Comparison of ENCODE assay signal across 9 cellular contexts in the genomic region with DNA sequence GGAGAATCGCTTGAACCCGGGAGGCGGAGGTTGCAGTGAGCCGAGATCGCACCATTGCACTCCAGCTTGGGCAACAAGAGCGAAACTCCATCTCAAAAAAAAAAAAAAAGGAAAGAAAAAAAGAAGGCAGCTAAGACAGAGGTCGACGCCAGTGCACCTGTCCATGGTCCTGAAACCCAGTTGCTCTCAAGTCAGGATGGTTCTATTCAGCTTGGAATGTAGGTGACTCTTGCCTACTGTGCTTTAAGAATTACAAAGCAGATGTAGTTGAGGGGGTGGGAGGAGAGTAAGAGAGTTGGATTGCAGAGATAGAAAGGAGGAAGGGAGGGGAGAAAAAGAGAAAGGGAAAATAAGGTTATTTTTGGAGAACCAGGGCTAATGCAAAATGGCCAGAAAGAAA. TPM values are rescaled to one million over a fixed set of nuclear protein-coding genes. Genes with fewer than 3 reads are reported as not detected.
A peak's percentile ranks its signal among the peaks of the same experiment; 100 is the strongest.
DNase-seq lines count a peak whose midpoint lies in the region; ATAC-seq and TF ChIP-seq lines count a peak whose summit lies in the region.
"Had no signal": no experiment of that assay in that cellular context is flagged by ENCODE, and none has a peak within 500 bp of the region (broad histone marks: within the 10 kb centered on the region; RNA-seq: fewer than 3 reads in every experiment).

No MANE protein-coding gene starts in this region.

- no peaks in the 10 kb centered on the region for H3K27me3 ChIP-seq in MM.1S (replicated peaks; ENCODE audit: insufficient read depth, low read length)
- H3K27me3 ChIP-seq in adrenal gland: no peaks in the 10 kb centered on the region

- H2AFZ ChIP-seq in MM.1S (ENCODE audit: low read length): no peak overlapping the region

- no peaks in the 10 kb centered on the region for H3K9me2 ChIP-seq in MM.1S (replicated peaks; ENCODE audit: insufficient read depth, low read length)

- no peaks in the 10 kb centered on the region for H3K9me3 Mint-ChIP-seq in mesothelial cell of epicardium
- H3K9me3 Mint-ChIP-seq in chondrocyte (ENCODE audit: low read depth): peaks cover 4% of the 10 kb centered on the region

- no peaks in the 10 kb centered on the region for H3K9me3 ChIP-seq in MM.1S (replicated peaks; ENCODE audit: insufficient read depth, low read length)
- no peaks in the 10 kb centered on the region for H3K9me3 ChIP-seq in adrenal gland (replicated peaks in 1 of 3)

- H3K4me3 ChIP-seq in MM.1S (ENCODE audit: low read length): no peak overlapping the region
- no peak overlapping the region for H3K4me3 ChIP-seq in adrenal gland
- H3K4me3 ChIP-seq: skin epidermis had no signal

- no peaks in the 10 kb centered on the region for H3K79me2 ChIP-seq in MM.1S (ENCODE audit: low read length)

- intact Hi-C loops in adrenal gland (cut with DNase I): no loop called here
- intact Hi-C loops in sciatic nerve (cut with DNase I): no loop called here

- ATAC-seq in sciatic nerve (no peak), GM18858 (IDR thresholded peaks at IDR 0.05; ENCODE audit: unreplicated experiment) (no peak)

- no peak overlapping the region for H3K4me2 ChIP-seq in MM.1S (ENCODE audit: low read depth, low read length)

- H3K36me3 ChIP-seq in MM.1S (replicated peaks; ENCODE audit: insufficient read depth, low read length) (no peaks in the 10 kb centered on the region), adrenal gland (replicated peaks in 1 of 2) (no peaks in the 10 kb centered on the region)

- no peak overlapping the region for H3K9ac ChIP-seq in MM.1S (ENCODE audit: low read length)

- H3K36me3 Mint-ChIP-seq in mesothelial cell of epicardium: no peaks in the 10 kb centered on the region
- H3K36me3 Mint-ChIP-seq in chondrocyte (ENCODE audit: low read depth): no peaks in the 10 kb centered on the region

- H3K4me1 Mint-ChIP-seq in mesothelial cell of epicardium (no peaks in the 10 kb centered on the region), chondrocyte (ENCODE audit: low read depth) (no peaks in the 10 kb centered on the region)

- DNase-seq in GM03348 (ENCODE audit: low spot score) (peak; percentile 69), MM.1S (peak; percentile 38), adrenal gland (peak in 5 of 7 donors; percentile 18 to 58 (median 35)), mesothelial cell of epicardium (ENCODE audit: low spot score in 2 of 2, unreplicated experiment in 2 of 2) (peak; percentile 58 to 78), sciatic nerve (ENCODE audit: low spot score) (no peak), chondrocyte (ENCODE audit: low spot score) (no peak), midbrain (lab: John Stamatoyannopoulos, UW) (no peak)

- no peaks in the 10 kb centered on the region for H3K4me1 ChIP-seq in MM.1S (ENCODE audit: low read length)
- no peaks in the 10 kb centered on the region for H3K4me1 ChIP-seq in adrenal gland (replicated peaks in 1 of 2)

- no peak overlapping the region for H3K4me3 Mint-ChIP-seq in mesothelial cell of epicardium
- H3K4me3 Mint-ChIP-seq in chondrocyte (ENCODE audit: unreplicated experiment): no peak overlapping the region

- H3K27ac Mint-ChIP-seq in mesothelial cell of epicardium (no peak overlapping the region), chondrocyte (ENCODE audit: unreplicated experiment) (no peak overlapping the region)

- H3K27me3 Mint-ChIP-seq in mesothelial cell of epicardium (ENCODE audit: low read depth) (peaks cover 13% of the 10 kb centered on the region), chondrocyte (ENCODE audit: low read depth) (peaks cover 4% of the 10 kb centered on the region)

- TF ChIP-seq CTCF in MM.1S (IDR thresholded peaks at IDR 0.05; ENCODE audit: low read length): no peak
- no peak for TF ChIP-seq CTCF in adrenal gland (IDR thresholded peaks at IDR 0.05)
- no peak for TF ChIP-seq CTCF in mesothelial cell of epicardium (IDR thresholded peaks at IDR 0.05; ENCODE audit: unreplicated experiment)
- no peak for TF ChIP-seq CTCF in chondrocyte (IDR thresholded peaks at IDR 0.05)

- TF ChIP-seq POLR2A in adrenal gland (IDR thresholded peaks at IDR 0.05): no peak

- no peaks in the 10 kb centered on the region for H4K20me1 ChIP-seq in MM.1S (ENCODE audit: insufficient read depth, low read length)

- H3K27ac ChIP-seq in MM.1S (ENCODE audit: low read length) (no peak overlapping the region), adrenal gland (no peak overlapping the region)
- H3K27ac ChIP-seq: skin epidermis had no signal

- WGBS in adrenal gland, 4 donors: 24 to 36% (median 32%) methylated on average over 4 to 8 of the region's 8 CpGs

- H3F3A ChIP-seq in MM.1S (ENCODE audit: insufficient read depth, low read length): no peaks in the 10 kb centered on the region

RNA-seq across cellular contexts. Expression of a gene that starts 18.7 kb away (rescaled TPM):
- total RNA-seq in adrenal gland (under 1 TPM in 1 of 8 donors, not detected in 7; 0.14 TPM), mesothelial cell of epicardium (0.52 to 0.82 TPM (median 0.76 TPM) in 3 replicates), sciatic nerve (not detected), chondrocyte (not detected in 3 replicates)
- 1 to 10 TPM in 1 of 3 donors, under 1 TPM in 2; 0.09 to 1.4 (median 0.13) TPM for polyA plus RNA-seq in adrenal gland

RNA-seq across cellular contexts. Expression of a gene that starts 35.0 kb away (rescaled TPM):
- total RNA-seq in adrenal gland: under 1 TPM in 2 of 8 donors, not detected in 6; under 0.01 to 0.04 TPM
- polyA plus RNA-seq in adrenal gland: under 1 TPM in 2 of 3 donors, not detected in 1; under 0.01 to 0.03 TPM
- total RNA-seq in mesothelial cell of epicardium: 2.1 to 2.6 TPM (median 2.1 TPM) in 3 replicates
- 0.22 TPM for total RNA-seq in sciatic nerve
- 0.05 TPM in 1 of 3 replicates, not detected in the others for total RNA-seq in chondrocyte

RNA-seq across cellular contexts. Expression of a gene that starts 45.7 kb away (rescaled TPM):
- total RNA-seq in adrenal gland: not detected
- polyA plus RNA-seq in adrenal gland: not detected
- 19.1 to 21.6 TPM (median 19.3 TPM) in 3 replicates for total RNA-seq in mesothelial cell of epicardium
- not detected for total RNA-seq in sciatic nerve
- total RNA-seq in chondrocyte: 0.15 to 0.56 TPM in 2 of 3 replicates, not detected in the other

Comparison
In these comparisons a context has a peak if more than half of its experiments do, and no peak if none do; other contexts are left out.
1. DNase-seq: peak in GM03348 (single experiment), MM.1S (single experiment), adrenal gland (5 of 7) and mesothelial cell of epicardium (2 of 2); none in sciatic nerve (single experiment), chondrocyte (single experiment) and midbrain (single experiment).
2. RNA of a gene that starts 45.7 kb away (total RNA-seq): 19.1 to 21.6 TPM in mesothelial cell of epicardium; 0.15 to 0.56 TPM in chondrocyte, not detected in adrenal gland and not detected in sciatic nerve (single experiment); every median in the first group is over 10 times any median in the second.